Comparison of ENCODE assay signal across 11 cellular contexts in the genomic region with DNA sequence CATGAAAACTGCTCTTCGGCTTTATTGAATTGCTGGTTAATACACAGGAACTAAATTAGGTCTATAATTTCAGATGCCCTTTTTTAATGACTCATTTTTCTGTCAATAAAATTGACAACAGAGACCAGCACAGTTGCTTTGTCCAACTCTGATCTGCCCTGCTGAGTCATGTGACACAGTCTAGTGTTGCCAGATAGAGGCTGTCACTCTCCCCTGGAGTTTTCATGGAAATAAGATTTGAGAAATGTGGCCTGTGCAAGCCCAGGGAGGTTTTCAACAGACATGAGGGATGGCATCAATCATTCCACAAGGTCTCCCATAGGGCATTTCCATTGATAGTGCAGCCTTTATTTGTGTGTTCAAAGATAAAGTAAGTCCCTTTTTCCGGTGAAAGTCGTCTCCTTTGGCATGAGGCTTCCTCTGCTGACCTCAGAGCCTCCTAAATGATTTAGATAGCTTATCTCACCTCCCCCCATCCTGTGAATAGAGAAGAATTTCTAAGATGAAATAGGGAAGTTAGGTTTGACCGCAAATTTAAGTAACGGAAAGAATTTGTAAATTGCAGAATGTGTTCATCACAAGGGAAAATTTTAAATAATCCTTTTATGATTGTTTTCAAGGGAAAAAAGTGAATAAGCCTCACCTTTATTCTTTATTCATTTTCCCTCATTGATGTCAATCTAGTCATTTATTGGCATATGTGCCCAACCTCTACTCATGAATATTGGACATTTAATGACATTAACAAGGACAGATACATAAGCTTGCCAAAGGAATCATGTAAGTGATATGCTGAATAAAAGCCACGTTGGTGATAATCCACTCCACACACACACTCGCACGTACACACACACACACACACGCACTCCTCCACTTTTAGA.
DNase-seq lines count a peak whose midpoint lies in the region; ATAC-seq and TF ChIP-seq lines count a peak whose summit lies in the region.
"Had no signal": no experiment of that assay in that cellular context is flagged by ENCODE, and none has a peak within 500 bp of the region (broad histone marks: within the 10 kb centered on the region; RNA-seq: fewer than 3 reads in every experiment).

No MANE protein-coding gene starts in this region.

- no peak overlapping the region for H4K91ac ChIP-seq in IMR-90 (ENCODE audit: insufficient read depth, low read depth, low read length)

- H2AK5ac ChIP-seq in IMR-90 (ENCODE audit: low read depth, low read length): no peak overlapping the region

- no peak overlapping the region for H2AFZ ChIP-seq in IMR-90 (replicated peaks; ENCODE audit: low read length, poor library complexity)

- H3K36me3 Mint-ChIP-seq in activated T-helper 1 cell treated with anti-CD3 and anti-CD28 coated beads, Interleukin-12 subunit alpha, Interleukin-12 subunit beta, Interleukin-2, Interleukin-4 antibody, amounts not matched to agents 30 ng/mL and 10 ng/mL and 1 ng/mL, durations not matched to agents 14 hours and 24 hours and 36 hours (ENCODE audit: low read depth): no peaks in the 10 kb centered on the region
- no peaks in the 10 kb centered on the region for H3K36me3 Mint-ChIP-seq in natural killer cell treated with Interleukin-12 subunit alpha and Interleukin-12 subunit beta and Interleukin-15 and Interleukin-18, amount 100 ng/mL, for 72 hours

- no peak for TF ChIP-seq RAD21 in IMR-90 (IDR thresholded peaks at IDR 0.05; ENCODE audit: low read length)

- H3K14ac ChIP-seq in IMR-90 (replicated peaks; ENCODE audit: low read depth, low read length): no peak overlapping the region

- no peak overlapping the region for H3K4me3 ChIP-seq in IMR-90 (ENCODE audit: insufficient read depth, low read depth, low read length)
- H3K4me3 ChIP-seq in thyroid gland (replicated peaks in 1 of 3): no peak overlapping the region

- H3K27ac ChIP-seq in IMR-90 (ENCODE audit: insufficient read depth, low read length) (no peak overlapping the region), thyroid gland (no peak overlapping the region)

- H3K4me2 ChIP-seq in IMR-90 (ENCODE audit: low read depth, low read length): no peak overlapping the region

- peak; percentile 78 for ATAC-seq in GM18511 (IDR thresholded peaks at IDR 0.05; ENCODE audit: unreplicated experiment)
- ATAC-seq in IMR-90 (ENCODE audit: low read depth): no peak; the same call in 1 of the 2 replicates
- ATAC-seq in natural killer cell treated with Interleukin-12 subunit alpha and Interleukin-12 subunit beta and Interleukin-15 and Interleukin-18, amount 100 ng/mL, for 72 hours: no peak

- H2AK9ac ChIP-seq in IMR-90 (replicated peaks; ENCODE audit: low read depth, low read length, poor library complexity): no peak overlapping the region

- WGBS in IMR-90 (ENCODE audit: extremely low coverage in 2 of 2, insufficient read length in 1 of 2), 2 experiments: no CpG with 5 or more reads among the region's 9 CpGs
- WGBS in thyroid gland, 2 donors: 87 to 91% methylated on average over 9 of the region's 9 CpGs

- in situ Hi-C loops in IMR-90 (cut with MboI; ENCODE audit: low sequenced_read_pairs): no loop called here
- in situ Hi-C loops in GM13977 (cut with MboI; ENCODE audit: low pct_unique_long_range_greater_than_20kb, low sequenced_read_pairs, unreplicated experiment): no loop called here

- H3K56ac ChIP-seq in IMR-90 (ENCODE audit: extremely low read depth, insufficient read depth, low read length): no peak overlapping the region

- no peaks in the 10 kb centered on the region for H3K9me3 Mint-ChIP-seq in activated T-helper 1 cell treated with anti-CD3 and anti-CD28 coated beads, Interleukin-12 subunit alpha, Interleukin-12 subunit beta, Interleukin-2, Interleukin-4 antibody, amounts not matched to agents 30 ng/mL and 10 ng/mL and 1 ng/mL, durations not matched to agents 14 hours and 24 hours and 36 hours
- no peaks in the 10 kb centered on the region for H3K9me3 Mint-ChIP-seq in natural killer cell treated with Interleukin-12 subunit alpha and Interleukin-12 subunit beta and Interleukin-15 and Interleukin-18, amount 100 ng/mL, for 72 hours

- peaks cover 2% of the 10 kb centered on the region for H3K27me3 Mint-ChIP-seq in activated T-helper 1 cell treated with anti-CD3 and anti-CD28 coated beads, Interleukin-12 subunit alpha, Interleukin-12 subunit beta, Interleukin-2, Interleukin-4 antibody, amounts not matched to agents 30 ng/mL and 10 ng/mL and 1 ng/mL, durations not matched to agents 14 hours and 24 hours and 36 hours (ENCODE audit: insufficient read depth)
- peaks cover 1 to 7% of the 10 kb centered on the region in 2 donors for H3K27me3 Mint-ChIP-seq in natural killer cell treated with Interleukin-12 subunit alpha and Interleukin-12 subunit beta and Interleukin-15 and Interleukin-18, amount 100 ng/mL, for 72 hours

- no peak overlapping the region for H3K23ac ChIP-seq in IMR-90 (ENCODE audit: low read depth, low read length)

- TF ChIP-seq POLR2A in IMR-90 (IDR thresholded peaks at IDR 0.05; ENCODE audit: low read depth, low read length) (no peak), thyroid gland (IDR thresholded peaks at IDR 0.05) (no peak)

- BruUV-seq in IMR-90 (replicated peaks; lab: Mats Ljungman, UMichigan): no TSS peak

- no peak overlapping the region for H4K5ac ChIP-seq in IMR-90 (ENCODE audit: low read depth, low read length)

- peaks cover 20% of the 10 kb centered on the region for H3K4me1 Mint-ChIP-seq in activated T-helper 1 cell treated with anti-CD3 and anti-CD28 coated beads, Interleukin-12 subunit alpha, Interleukin-12 subunit beta, Interleukin-2, Interleukin-4 antibody, amounts not matched to agents 30 ng/mL and 10 ng/mL and 1 ng/mL, durations not matched to agents 14 hours and 24 hours and 36 hours (ENCODE audit: low read depth)
- H3K4me1 Mint-ChIP-seq in natural killer cell treated with Interleukin-12 subunit alpha and Interleukin-12 subunit beta and Interleukin-15 and Interleukin-18, amount 100 ng/mL, for 72 hours (ENCODE audit: low read depth in 2 of 2): peaks cover 0 to 2% of the 10 kb centered on the region in 2 donors

- dilution Hi-C loops in IMR-90 (cut with HindIII; ENCODE audit: low sequenced_read_pairs, unreplicated experiment): no loop called here

- no peaks in the 10 kb centered on the region for H4K20me1 ChIP-seq in IMR-90 (ENCODE audit: insufficient read depth, low read length)

- H3K36me3 ChIP-seq in IMR-90 (ENCODE audit: control insufficient read depth, insufficient read depth, low read length): no peaks in the 10 kb centered on the region
- H3K36me3 ChIP-seq in thyroid gland: no peaks in the 10 kb centered on the region

- DNase-seq in IMR-90 (peak; percentile 8), hypothalamus (lab: John Stamatoyannopoulos, UW) (no peak), GM13977 (ENCODE audit: low spot score) (no peak), thyroid gland (no peak), anterior cingulate cortex (lab: John Stamatoyannopoulos, UW) (no peak)
- no peak for DNase-seq in activated T-helper 1 cell treated with anti-CD3 and anti-CD28 coated beads, Interleukin-12 subunit alpha, Interleukin-12 subunit beta, Interleukin-2, Interleukin-4 antibody, amounts not matched to agents 30 ng/mL and 10 ng/mL and 1 ng/mL, durations not matched to agents 14 hours and 24 hours and 36 hours (ENCODE audit: low spot score)
- DNase-seq in natural killer cell treated with Interleukin-12 subunit alpha and Interleukin-12 subunit beta and Interleukin-15 and Interleukin-18, amount 100 ng/mL, for 72 hours (ENCODE audit: low spot score): no peak
- DNase-seq: aorta; stimulated activated CD4-positive, alpha-beta T cell treated with anti-CD3 and anti-CD28 coated beads, Interleukin-2, amount 100 ng/mL, for 24 hours; T1000 had no signal

- no peak overlapping the region; the same call in 2 of the 3 replicates for H2BK15ac ChIP-seq in IMR-90 (ENCODE audit: low read depth, low read length)

- H3K4ac ChIP-seq in IMR-90 (ENCODE audit: low read depth, low read length): peak overlapping the region; percentile 27; the same call in 1 of the 2 replicates

- no peak overlapping the region for H3K18ac ChIP-seq in IMR-90 (ENCODE audit: low read depth, low read length)

- H2BK20ac ChIP-seq in IMR-90 (ENCODE audit: low read depth, low read length): no peak overlapping the region

- no peak overlapping the region for H4K8ac ChIP-seq in IMR-90 (ENCODE audit: low read depth in 2 of 2, low read length in 2 of 2)

- peaks cover 2% of the 10 kb centered on the region for H3K4me1 ChIP-seq in IMR-90 (ENCODE audit: control insufficient read depth, insufficient read depth, low read length)
- no peaks in the 10 kb centered on the region for H3K4me1 ChIP-seq in thyroid gland

- no peaks in the 10 kb centered on the region for H3K9me1 ChIP-seq in IMR-90 (ENCODE audit: insufficient read depth, low read length)

- H3K27ac Mint-ChIP-seq in activated T-helper 1 cell treated with anti-CD3 and anti-CD28 coated beads, Interleukin-12 subunit alpha, Interleukin-12 subunit beta, Interleukin-2, Interleukin-4 antibody, amounts not matched to agents 30 ng/mL and 10 ng/mL and 1 ng/mL, durations not matched to agents 14 hours and 24 hours and 36 hours: peak overlapping the region; percentile 32
- H3K27ac Mint-ChIP-seq in natural killer cell treated with Interleukin-12 subunit alpha and Interleukin-12 subunit beta and Interleukin-15 and Interleukin-18, amount 100 ng/mL, for 72 hours: peak overlapping the region in 1 of 2 donors; percentile 1

- no peak overlapping the region for H2BK5ac ChIP-seq in IMR-90 (ENCODE audit: low read depth, low read length, poor library complexity, severe bottlenecking)

- intact Hi-C loops in IMR-90 (cut with micrococcal nuclease) (no loop called here), thyroid gland (cut with DNase I) (no loop called here)
- intact Hi-C loops in activated T-helper 1 cell treated with anti-CD3 and anti-CD28 coated beads, Interleukin-12 subunit alpha, Interleukin-12 subunit beta, Interleukin-2, Interleukin-4 antibody, amounts not matched to agents 30 ng/mL and 10 ng/mL and 1 ng/mL, durations not matched to agents 14 hours and 24 hours and 36 hours (cut with micrococcal nuclease): loop anchor here (1.0 kb wide), 2 partner anchors 20 to 24 kb away; no protein-coding TSS in a partner anchor

- H3K4me3 Mint-ChIP-seq in activated T-helper 1 cell treated with anti-CD3 and anti-CD28 coated beads, Interleukin-12 subunit alpha, Interleukin-12 subunit beta, Interleukin-2, Interleukin-4 antibody, amounts not matched to agents 30 ng/mL and 10 ng/mL and 1 ng/mL, durations not matched to agents 14 hours and 24 hours and 36 hours: no peak overlapping the region
- peak overlapping the region; percentile 51 for H3K4me3 Mint-ChIP-seq in natural killer cell treated with Interleukin-12 subunit alpha and Interleukin-12 subunit beta and Interleukin-15 and Interleukin-18, amount 100 ng/mL, for 72 hours

- POLR2A ChIA-PET in IMR-90 (lab: Charles Lee; ENCODE audit: unreplicated experiment): no interaction called here

- no peak overlapping the region for H2BK120ac ChIP-seq in IMR-90 (ENCODE audit: low read depth, low read length)

- H3K9me3 ChIP-seq in IMR-90 (ENCODE audit: control insufficient read depth, insufficient read depth, low read length) (no peaks in the 10 kb centered on the region), thyroid gland (no peaks in the 10 kb centered on the region)

- CTCF ChIA-PET in IMR-90 (lab: Yijun Ruan, JAX): interaction anchor here (0.6 to 0.9 kb wide), 2 partner anchors 11 to 408 kb away, joined by 3 read pairs; no protein-coding TSS in a partner anchor

- H3K79me1 ChIP-seq in IMR-90 (ENCODE audit: low read depth in 1 of 2, low read length in 2 of 2): no peaks in the 10 kb centered on the region

- H3K9ac ChIP-seq in IMR-90 (ENCODE audit: low read depth, low read length): no peak overlapping the region

- no peaks in the 10 kb centered on the region for H3K27me3 ChIP-seq in IMR-90 (ENCODE audit: control insufficient read depth, insufficient read depth, low read length)
- H3K27me3 ChIP-seq in thyroid gland: no peaks in the 10 kb centered on the region

- TF ChIP-seq CTCF in IMR-90 (conservative IDR thresholded peaks at IDR 0.05; ENCODE audit: low read depth, low read length) (no peak), GM13977 (IDR thresholded peaks at IDR 0.05; ENCODE audit: extremely low read depth, insufficient read depth, missing control alignments) (no peak), thyroid gland (IDR thresholded peaks at IDR 0.05) (no peak)
